8 cellular contexts compared by ENCODE assay signal in the genomic region with DNA sequence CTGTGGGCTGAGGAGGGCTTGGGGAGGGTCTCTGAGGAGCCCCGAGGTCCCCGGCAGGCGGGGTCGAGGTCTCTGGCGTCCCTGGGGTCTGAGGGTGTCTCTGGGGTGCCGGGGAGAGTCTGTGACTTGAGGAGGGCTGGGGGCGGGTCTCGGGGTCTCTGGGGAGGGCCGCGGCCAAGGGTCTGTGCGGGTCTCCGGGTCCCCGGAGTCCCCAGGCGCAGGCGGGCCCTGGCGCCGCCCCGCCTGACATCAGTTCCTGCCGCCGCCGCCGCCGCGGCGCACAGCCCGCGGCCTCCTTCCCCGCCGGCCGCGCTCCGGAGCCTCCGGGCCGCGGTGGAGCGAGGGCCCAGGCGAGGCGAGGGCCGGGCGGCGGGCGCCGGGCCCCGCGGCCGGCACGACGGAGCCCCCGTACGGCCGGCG. TPM values are rescaled to one million over a fixed set of nuclear protein-coding genes. Genes with fewer than 3 reads are reported as not detected.
A peak's percentile ranks its signal among the peaks of the same experiment; 100 is the strongest.
DNase-seq lines count a peak whose midpoint lies in the region; ATAC-seq lines count a peak whose summit lies in the region.

A gene with protein sequence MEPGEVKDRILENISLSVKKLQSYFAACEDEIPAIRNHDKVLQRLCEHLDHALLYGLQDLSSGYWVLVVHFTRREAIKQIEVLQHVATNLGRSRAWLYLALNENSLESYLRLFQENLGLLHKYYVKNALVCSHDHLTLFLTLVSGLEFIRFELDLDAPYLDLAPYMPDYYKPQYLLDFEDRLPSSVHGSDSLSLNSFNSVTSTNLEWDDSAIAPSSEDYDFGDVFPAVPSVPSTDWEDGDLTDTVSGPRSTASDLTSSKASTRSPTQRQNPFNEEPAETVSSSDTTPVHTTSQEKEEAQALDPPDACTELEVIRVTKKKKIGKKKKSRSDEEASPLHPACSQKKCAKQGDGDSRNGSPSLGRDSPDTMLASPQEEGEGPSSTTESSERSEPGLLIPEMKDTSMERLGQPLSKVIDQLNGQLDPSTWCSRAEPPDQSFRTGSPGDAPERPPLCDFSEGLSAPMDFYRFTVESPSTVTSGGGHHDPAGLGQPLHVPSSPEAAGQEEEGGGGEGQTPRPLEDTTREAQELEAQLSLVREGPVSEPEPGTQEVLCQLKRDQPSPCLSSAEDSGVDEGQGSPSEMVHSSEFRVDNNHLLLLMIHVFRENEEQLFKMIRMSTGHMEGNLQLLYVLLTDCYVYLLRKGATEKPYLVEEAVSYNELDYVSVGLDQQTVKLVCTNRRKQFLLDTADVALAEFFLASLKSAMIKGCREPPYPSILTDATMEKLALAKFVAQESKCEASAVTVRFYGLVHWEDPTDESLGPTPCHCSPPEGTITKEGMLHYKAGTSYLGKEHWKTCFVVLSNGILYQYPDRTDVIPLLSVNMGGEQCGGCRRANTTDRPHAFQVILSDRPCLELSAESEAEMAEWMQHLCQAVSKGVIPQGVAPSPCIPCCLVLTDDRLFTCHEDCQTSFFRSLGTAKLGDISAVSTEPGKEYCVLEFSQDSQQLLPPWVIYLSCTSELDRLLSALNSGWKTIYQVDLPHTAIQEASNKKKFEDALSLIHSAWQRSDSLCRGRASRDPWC (plus strand): TSS at position 279 of the 420 bp plus-strand sequence. CDS start 239 bp downstream, outside the sequence.

- peak within 1 kb of the TSS; percentile 78 for H3K4me3 ChIP-seq in ectodermal cell (ENCODE audit: insufficient read depth, low read depth, low read length)

- peak within 1 kb of the TSS; percentile 91 for H3K27ac Mint-ChIP-seq in activated CD4-positive, alpha-beta T cell treated with anti-CD3 and anti-CD28 coated beads, Interleukin-2, amount 10 ng/mL, durations not matched to agents 7 days and 5 days
- H3K27ac Mint-ChIP-seq in memory B cell: peak within 1 kb of the TSS; percentile 95

- CTCF ChIA-PET in activated CD4-positive, alpha-beta T cell treated with anti-CD3 and anti-CD28 coated beads, Interleukin-2, amount 10 ng/mL, durations not matched to agents 7 days and 5 days (lab: Charles Lee): interaction anchor here (2.0 kb wide), 1 partner anchor 13 kb away, joined by 7 read pairs; no protein-coding TSS in a partner anchor

- H3K27me3 Mint-ChIP-seq in activated CD4-positive, alpha-beta T cell treated with anti-CD3 and anti-CD28 coated beads, Interleukin-2, amount 10 ng/mL, durations not matched to agents 7 days and 5 days: no peaks in the 10 kb centered on the region
- no peaks in the 10 kb centered on the region for H3K27me3 Mint-ChIP-seq in memory B cell

- no peak for DNase-seq in A172 (ENCODE audit: low spot score)
- peak; percentile 39 for DNase-seq in LoVo (ENCODE audit: low spot score)
- peak; percentile 43 for DNase-seq in activated CD4-positive, alpha-beta T cell treated with anti-CD3 and anti-CD28 coated beads, Interleukin-2, amount 10 ng/mL, durations not matched to agents 7 days and 5 days
- DNase-seq in memory B cell (ENCODE audit: low spot score in 2 of 2): peak in 1 of 2 donors; percentile 41
- DNase-seq in stimulated activated naive CD4-positive, alpha-beta T cell (lab: John Stamatoyannopoulos, UW): peak in 4 of 6 experiments; percentile 25 to 57 (median 34)

- H3K27ac ChIP-seq in ectodermal cell (ENCODE audit: insufficient read depth, low read depth, low read length, poor library complexity, severe bottlenecking): peak within 1 kb of the TSS; percentile 16

- peaks cover 2% of the 10 kb centered on the region for H3K9me3 Mint-ChIP-seq in activated CD4-positive, alpha-beta T cell treated with anti-CD3 and anti-CD28 coated beads, Interleukin-2, amount 10 ng/mL, durations not matched to agents 7 days and 5 days
- H3K9me3 Mint-ChIP-seq in memory B cell: no peaks in the 10 kb centered on the region

- H3K9me3 ChIP-seq in ectodermal cell (ENCODE audit: control insufficient read depth, low read length): no peaks in the 10 kb centered on the region

- no peaks in the 10 kb centered on the region for H3K4me1 ChIP-seq in ectodermal cell (ENCODE audit: control insufficient read depth, insufficient read depth, low read length)

- H3K36me3 ChIP-seq in ectodermal cell (ENCODE audit: control insufficient read depth, insufficient read depth, low read length): no peaks in the 10 kb centered on the region

- POLR2A ChIA-PET in activated CD4-positive, alpha-beta T cell treated with anti-CD3 and anti-CD28 coated beads, Interleukin-2, amount 10 ng/mL, durations not matched to agents 7 days and 5 days (lab: Charles Lee): interaction anchor here (1.4 kb wide), 1 partner anchor 13 kb away, joined by 9 read pairs; no protein-coding TSS in a partner anchor

- WGBS in ectodermal cell, 2 experiments: 1% methylated on average over 52 of the region's 52 CpGs

- H3K27me3 ChIP-seq in ectodermal cell (ENCODE audit: control insufficient read depth, insufficient read depth, low read length, poor library complexity, severe bottlenecking): no peaks in the 10 kb centered on the region

- ATAC-seq in GM18909 (IDR thresholded peaks at IDR 0.05; ENCODE audit: poor library complexity, unreplicated experiment) (peak; percentile 64), memory B cell (ENCODE audit: low read depth) (peak; percentile 65), GM18907 (IDR thresholded peaks at IDR 0.05; ENCODE audit: unreplicated experiment) (no peak)

- peaks cover 47% of the 10 kb centered on the region for H3K4me1 Mint-ChIP-seq in activated CD4-positive, alpha-beta T cell treated with anti-CD3 and anti-CD28 coated beads, Interleukin-2, amount 10 ng/mL, durations not matched to agents 7 days and 5 days
- H3K4me1 Mint-ChIP-seq in memory B cell: peaks cover 37% of the 10 kb centered on the region

- H3K36me3 Mint-ChIP-seq in activated CD4-positive, alpha-beta T cell treated with anti-CD3 and anti-CD28 coated beads, Interleukin-2, amount 10 ng/mL, durations not matched to agents 7 days and 5 days (ENCODE audit: low read depth): peaks cover 11% of the 10 kb centered on the region
- peaks cover 3% of the 10 kb centered on the region for H3K36me3 Mint-ChIP-seq in memory B cell

- peak within 1 kb of the TSS; percentile 85 for H3K4me3 Mint-ChIP-seq in activated CD4-positive, alpha-beta T cell treated with anti-CD3 and anti-CD28 coated beads, Interleukin-2, amount 10 ng/mL, durations not matched to agents 7 days and 5 days
- peak within 1 kb of the TSS; percentile 87 for H3K4me3 Mint-ChIP-seq in memory B cell

RNA-seq across cellular contexts. Expression of the gene that starts here (rescaled TPM):
- total RNA-seq in A172 (2014; rRNA removed; shearing (Covaris generic)): 18.4 and 22.2 TPM in 2 replicates
- total RNA-seq in activated CD4-positive, alpha-beta T cell treated with anti-CD3 and anti-CD28 coated beads, Interleukin-2, amount 10 ng/mL, durations not matched to agents 7 days and 5 days: 10 to 100 TPM; 52.7 to 56.0 TPM
- polyA plus RNA-seq in ectodermal cell (2013, experiment 1 of 4): 47.5 TPM
- 49.9 TPM for polyA plus RNA-seq in ectodermal cell (2013, experiment 2 of 4)
- polyA plus RNA-seq in ectodermal cell (2013, experiment 3 of 4): 37.8 TPM
- 40.2 TPM for polyA plus RNA-seq in ectodermal cell (2013, experiment 4 of 4)
